8 cellular contexts compared by ENCODE assay signal in genomic region chr3:24496529-24497482, GRCh38. TPM values are rescaled to one million over a fixed set of nuclear protein-coding genes. Genes with fewer than 3 reads are reported as not detected.
DNase-seq lines count a peak whose midpoint lies in the region; ATAC-seq and TF ChIP-seq lines count a peak whose summit lies in the region.

No MANE protein-coding gene starts in this region.

- H3K4me3 ChIP-seq in DOHH2 (ENCODE audit: low read length), result no peak overlapping the region
- no peak overlapping the region for H3K4me3 ChIP-seq in epithelial cell of esophagus (ENCODE audit: low read length)

- ATAC-seq in GM19452 (IDR thresholded peaks at IDR 0.05; ENCODE audit: unreplicated experiment) (no peak), HG02798 (IDR thresholded peaks at IDR 0.05; ENCODE audit: poor library complexity, unreplicated experiment) (no peak)

- no peaks in the 10 kb centered on the region for H3F3A ChIP-seq in DOHH2 (ENCODE audit: control insufficient read depth, insufficient read depth)

- TF ChIP-seq CTCF in DOHH2 (IDR thresholded peaks at IDR 0.05; ENCODE audit: low read depth, low read length, poor library complexity, severe bottlenecking) (peak; percentile 45), epithelial cell of esophagus (IDR thresholded peaks at IDR 0.05; ENCODE audit: insufficient read depth, low read depth, low read length, missing control alignments) (peak; percentile 37)

- peaks cover 29% of the 10 kb centered on the region for H3K27me3 ChIP-seq in DOHH2 (ENCODE audit: control insufficient read depth, low read length)

- H3K36me3 ChIP-seq in DOHH2 (ENCODE audit: control insufficient read depth, low read length), result no peaks in the 10 kb centered on the region

- peak; percentile 39 for DNase-seq in NCI-H446 treated with DMSO at 0.1 percent for 48 hours (lab: John Stamatoyannopoulos, UW)
- peak; percentile 46 for DNase-seq in epithelial cell of esophagus (ENCODE audit: low read depth)
- peak; percentile 81 for DNase-seq in myocyte (ENCODE audit: low read depth)
- DNase-seq in DMS79 (lab: John Stamatoyannopoulos, UW), result no peak
- DNase-seq in activated CD4-positive, alpha-beta T cell treated with anti-CD3 and anti-CD28 coated beads, Interleukin-2, amount 50 U/mL, for 1 hour, result no peak

- no peaks in the 10 kb centered on the region for H3K9me3 ChIP-seq in DOHH2 (ENCODE audit: control insufficient read depth, insufficient read depth, low read length)

- no peak overlapping the region for H3K4me2 ChIP-seq in DOHH2 (ENCODE audit: low read length)

- no peaks in the 10 kb centered on the region for H3K79me2 ChIP-seq in DOHH2 (ENCODE audit: control insufficient read depth, low read length)

- no peaks in the 10 kb centered on the region for H4K20me1 ChIP-seq in DOHH2 (ENCODE audit: control insufficient read depth, insufficient read depth, low read depth, low read length)

- no peaks in the 10 kb centered on the region for H3K4me1 ChIP-seq in DOHH2 (ENCODE audit: control insufficient read depth, low read length)

- no peak overlapping the region for H3K27ac ChIP-seq in DOHH2 (ENCODE audit: low read depth, low read length)

- H3K9me2 ChIP-seq in DOHH2 (replicated peaks; ENCODE audit: control insufficient read depth, low read length), result no peaks in the 10 kb centered on the region

RNA-seq across cellular contexts. Expression of gene THRB, which starts 2.2 kb away (rescaled TPM):
- 4.7 and 5.1 TPM in 2 replicates for total RNA-seq in myocyte
- polyA plus RNA-seq in myocyte (2012), result 1.9 TPM

Comparison
In these comparisons a context has a peak if more than half of its experiments do, and no peak if none do; other contexts are left out.
1. DNase-seq: peak in NCI-H446 treated with DMSO at 0.1 percent for 48 hours (single experiment), epithelial cell of esophagus (single experiment) and myocyte (single experiment); none in DMS79 (single experiment) and activated CD4-positive, alpha-beta T cell treated with anti-CD3 and anti-CD28 coated beads, Interleukin-2, amount 50 U/mL, for 1 hour (single experiment).